8 cellular contexts compared by ENCODE assay signal in genomic region chr7:99631311-99632109, GRCh38. TPM values are rescaled to one million over a fixed set of nuclear protein-coding genes. Genes with fewer than 3 reads are reported as not detected.
DNase-seq lines count a peak whose midpoint lies in the region; ATAC-seq lines count a peak whose summit lies in the region.

No MANE protein-coding gene starts in this region.

- intact Hi-C loops in left colon (cut with DNase I, micrococcal nuclease) = no loop called here

- ATAC-seq in left colon = peak; percentile 60
- no peak for ATAC-seq in HG03457 (IDR thresholded peaks at IDR 0.05; ENCODE audit: unreplicated experiment)
- no peak for ATAC-seq in GM18861 (IDR thresholded peaks at IDR 0.05; ENCODE audit: unreplicated experiment)
- no peak for ATAC-seq in GM21381 (IDR thresholded peaks at IDR 0.05; ENCODE audit: unreplicated experiment)
- ATAC-seq in GM19452 (IDR thresholded peaks at IDR 0.05; ENCODE audit: unreplicated experiment) = no peak

- DNase-seq in Daoy (ENCODE audit: low read depth) (peak; percentile 60), NCI-H2081 (lab: John Stamatoyannopoulos, UW) (peak; percentile 82 to 94), amniotic epithelial cell (ENCODE audit: low read depth) (peak; percentile 23), left colon (peak in 1 of 2 donors; percentile 12)

RNA-seq across cellular contexts. Expression of gene ZSCAN25, which starts 14.8 kb away (rescaled TPM):
- 19.6 and 20.5 TPM in 2 replicates for total RNA-seq in Daoy (2014; rRNA removed; shearing (Covaris generic))
- 10 to 100 TPM; 10.8 to 16.0 TPM for total RNA-seq in left colon

RNA-seq across cellular contexts. Expression of gene TMEM225B, which starts 33.4 kb away (rescaled TPM):
- 0.69 TPM in 1 of 2 replicates, not detected in the other for total RNA-seq in Daoy (2014; rRNA removed; shearing (Covaris generic))
- under 1 TPM in 1 of 2 donors, not detected in 1; 0.45 TPM for total RNA-seq in left colon

RNA-seq across cellular contexts. Expression of gene CYP3A5, which starts 48.3 kb away (rescaled TPM):
- total RNA-seq in Daoy (2014; rRNA removed; shearing (Covaris generic)) = 0.12 and 0.57 TPM in 2 replicates
- 100 to 1,000 TPM; 112 to 144 TPM for total RNA-seq in left colon

Comparison
In these comparisons a context has a peak if more than half of its experiments do, and no peak if none do; other contexts are left out.
1. RNA of gene CYP3A5, which starts 48.3 kb away (total RNA-seq): 112 to 144 TPM in left colon; 0.12 to 0.57 TPM in Daoy; every median in the first group is over 10 times any median in the second.